2 cellular contexts compared by ENCODE assay signal in the genomic region with DNA sequence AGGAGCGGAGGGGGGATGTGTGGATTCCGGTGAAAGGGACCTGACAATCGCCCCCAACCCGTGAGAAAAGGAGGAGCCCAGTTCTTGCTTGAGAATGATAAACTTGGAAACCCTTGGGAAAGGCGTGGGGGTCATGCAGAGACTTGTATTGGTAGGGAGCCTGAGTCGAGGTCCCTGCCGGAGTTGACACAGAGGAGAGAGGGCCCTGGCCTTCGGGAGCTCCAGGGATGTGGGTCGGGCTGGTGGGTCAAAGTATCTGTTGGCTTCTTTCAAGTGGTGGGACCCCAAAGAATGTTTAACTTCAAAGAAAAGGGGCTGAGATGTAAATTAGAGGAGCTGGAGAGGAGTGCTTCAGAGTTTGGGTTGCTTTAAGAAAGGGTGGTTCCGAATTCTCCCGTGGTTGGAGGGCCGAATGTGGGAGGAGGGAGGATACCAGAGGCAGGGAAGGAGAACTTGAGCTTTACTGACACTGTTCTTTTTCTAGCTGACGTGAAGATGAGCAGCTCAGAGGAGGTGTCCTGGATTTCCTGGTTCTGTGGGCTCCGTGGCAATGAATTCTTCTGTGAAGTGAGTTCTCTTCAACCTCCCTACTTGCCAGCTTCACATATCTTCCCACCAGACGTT.
TF ChIP-seq lines count a peak whose summit lies in the region.

No MANE protein-coding gene starts in this region.

TF ChIP-seq in SK-N-SH, 30 proteins besides CTCF, POLR2A, EP300 and RAD21 (continued from another document):
- TF ChIP-seq, protein P1, sequence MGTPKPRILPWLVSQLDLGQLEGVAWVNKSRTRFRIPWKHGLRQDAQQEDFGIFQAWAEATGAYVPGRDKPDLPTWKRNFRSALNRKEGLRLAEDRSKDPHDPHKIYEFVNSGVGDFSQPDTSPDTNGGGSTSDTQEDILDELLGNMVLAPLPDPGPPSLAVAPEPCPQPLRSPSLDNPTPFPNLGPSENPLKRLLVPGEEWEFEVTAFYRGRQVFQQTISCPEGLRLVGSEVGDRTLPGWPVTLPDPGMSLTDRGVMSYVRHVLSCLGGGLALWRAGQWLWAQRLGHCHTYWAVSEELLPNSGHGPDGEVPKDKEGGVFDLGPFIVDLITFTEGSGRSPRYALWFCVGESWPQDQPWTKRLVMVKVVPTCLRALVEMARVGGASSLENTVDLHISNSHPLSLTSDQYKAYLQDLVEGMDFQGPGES (IDR thresholded peaks at IDR 0.05; ENCODE audit: low read depth, low read length), result no peak
- no peak for TF ChIP-seq ELF1 (IDR thresholded peaks at IDR 0.05)
- TF ChIP-seq, protein P2, sequence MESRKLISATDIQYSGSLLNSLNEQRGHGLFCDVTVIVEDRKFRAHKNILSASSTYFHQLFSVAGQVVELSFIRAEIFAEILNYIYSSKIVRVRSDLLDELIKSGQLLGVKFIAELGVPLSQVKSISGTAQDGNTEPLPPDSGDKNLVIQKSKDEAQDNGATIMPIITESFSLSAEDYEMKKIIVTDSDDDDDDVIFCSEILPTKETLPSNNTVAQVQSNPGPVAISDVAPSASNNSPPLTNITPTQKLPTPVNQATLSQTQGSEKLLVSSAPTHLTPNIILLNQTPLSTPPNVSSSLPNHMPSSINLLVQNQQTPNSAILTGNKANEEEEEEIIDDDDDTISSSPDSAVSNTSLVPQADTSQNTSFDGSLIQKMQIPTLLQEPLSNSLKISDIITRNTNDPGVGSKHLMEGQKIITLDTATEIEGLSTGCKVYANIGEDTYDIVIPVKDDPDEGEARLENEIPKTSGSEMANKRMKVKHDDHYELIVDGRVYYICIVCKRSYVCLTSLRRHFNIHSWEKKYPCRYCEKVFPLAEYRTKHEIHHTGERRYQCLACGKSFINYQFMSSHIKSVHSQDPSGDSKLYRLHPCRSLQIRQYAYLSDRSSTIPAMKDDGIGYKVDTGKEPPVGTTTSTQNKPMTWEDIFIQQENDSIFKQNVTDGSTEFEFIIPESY (IDR thresholded peaks at IDR 0.05; ENCODE audit: borderline replicate concordance, low read depth), result no peak
- no peak for TF ChIP-seq FOXM1 (IDR thresholded peaks at IDR 0.05; ENCODE audit: low read depth)
- no peak for TF ChIP-seq JUND (IDR thresholded peaks at IDR 0.05)
- no peak for TF ChIP-seq GATA2 (CRISPR knock-in tag; IDR thresholded peaks at IDR 0.05)
- no peak for TF ChIP-seq CHD2 (IDR thresholded peaks at IDR 0.05; ENCODE audit: low read length, partially characterized antibody)
- no peak for TF ChIP-seq GABPA (IDR thresholded peaks at IDR 0.05; ENCODE audit: low read depth)
- no peak for TF ChIP-seq RXRA (IDR thresholded peaks at IDR 0.05; ENCODE audit: borderline replicate concordance, low read depth)

TF ChIP-seq in SK-N-SH treated with all-trans-retinoic acid at 6 μM for 48 hours, 23 proteins besides CTCF, POLR2A, EP300 and RAD21 (continued from another document):
- TF ChIP-seq, protein P3, sequence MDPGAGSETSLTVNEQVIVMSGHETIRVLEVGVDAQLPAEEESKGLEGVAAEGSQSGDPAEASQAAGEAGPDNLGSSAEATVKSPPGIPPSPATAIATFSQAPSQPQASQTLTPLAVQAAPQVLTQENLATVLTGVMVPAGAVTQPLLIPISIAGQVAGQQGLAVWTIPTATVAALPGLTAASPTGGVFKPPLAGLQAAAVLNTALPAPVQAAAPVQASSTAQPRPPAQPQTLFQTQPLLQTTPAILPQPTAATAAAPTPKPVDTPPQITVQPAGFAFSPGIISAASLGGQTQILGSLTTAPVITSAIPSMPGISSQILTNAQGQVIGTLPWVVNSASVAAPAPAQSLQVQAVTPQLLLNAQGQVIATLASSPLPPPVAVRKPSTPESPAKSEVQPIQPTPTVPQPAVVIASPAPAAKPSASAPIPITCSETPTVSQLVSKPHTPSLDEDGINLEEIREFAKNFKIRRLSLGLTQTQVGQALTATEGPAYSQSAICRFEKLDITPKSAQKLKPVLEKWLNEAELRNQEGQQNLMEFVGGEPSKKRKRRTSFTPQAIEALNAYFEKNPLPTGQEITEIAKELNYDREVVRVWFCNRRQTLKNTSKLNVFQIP (CRISPR knock-in tag; IDR thresholded peaks at IDR 0.05; ENCODE audit: borderline replicate concordance, low read depth), result no peak
- no peak for TF ChIP-seq ESRRG (CRISPR knock-in tag; IDR thresholded peaks at IDR 0.05)
- TF ChIP-seq ZNF70 (CRISPR knock-in tag; IDR thresholded peaks at IDR 0.05), result no peak
- TF ChIP-seq, protein P4, sequence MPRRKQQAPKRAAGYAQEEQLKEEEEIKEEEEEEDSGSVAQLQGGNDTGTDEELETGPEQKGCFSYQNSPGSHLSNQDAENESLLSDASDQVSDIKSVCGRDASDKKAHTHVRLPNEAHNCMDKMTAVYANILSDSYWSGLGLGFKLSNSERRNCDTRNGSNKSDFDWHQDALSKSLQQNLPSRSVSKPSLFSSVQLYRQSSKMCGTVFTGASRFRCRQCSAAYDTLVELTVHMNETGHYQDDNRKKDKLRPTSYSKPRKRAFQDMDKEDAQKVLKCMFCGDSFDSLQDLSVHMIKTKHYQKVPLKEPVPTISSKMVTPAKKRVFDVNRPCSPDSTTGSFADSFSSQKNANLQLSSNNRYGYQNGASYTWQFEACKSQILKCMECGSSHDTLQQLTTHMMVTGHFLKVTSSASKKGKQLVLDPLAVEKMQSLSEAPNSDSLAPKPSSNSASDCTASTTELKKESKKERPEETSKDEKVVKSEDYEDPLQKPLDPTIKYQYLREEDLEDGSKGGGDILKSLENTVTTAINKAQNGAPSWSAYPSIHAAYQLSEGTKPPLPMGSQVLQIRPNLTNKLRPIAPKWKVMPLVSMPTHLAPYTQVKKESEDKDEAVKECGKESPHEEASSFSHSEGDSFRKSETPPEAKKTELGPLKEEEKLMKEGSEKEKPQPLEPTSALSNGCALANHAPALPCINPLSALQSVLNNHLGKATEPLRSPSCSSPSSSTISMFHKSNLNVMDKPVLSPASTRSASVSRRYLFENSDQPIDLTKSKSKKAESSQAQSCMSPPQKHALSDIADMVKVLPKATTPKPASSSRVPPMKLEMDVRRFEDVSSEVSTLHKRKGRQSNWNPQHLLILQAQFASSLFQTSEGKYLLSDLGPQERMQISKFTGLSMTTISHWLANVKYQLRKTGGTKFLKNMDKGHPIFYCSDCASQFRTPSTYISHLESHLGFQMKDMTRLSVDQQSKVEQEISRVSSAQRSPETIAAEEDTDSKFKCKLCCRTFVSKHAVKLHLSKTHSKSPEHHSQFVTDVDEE (CRISPR knock-in tag; IDR thresholded peaks at IDR 0.05), result no peak
- TF ChIP-seq ZFP30 (CRISPR knock-in tag; IDR thresholded peaks at IDR 0.05), result no peak
- no peak for TF ChIP-seq GLIS3 (CRISPR knock-in tag; IDR thresholded peaks at IDR 0.05)
- TF ChIP-seq, protein P5, sequence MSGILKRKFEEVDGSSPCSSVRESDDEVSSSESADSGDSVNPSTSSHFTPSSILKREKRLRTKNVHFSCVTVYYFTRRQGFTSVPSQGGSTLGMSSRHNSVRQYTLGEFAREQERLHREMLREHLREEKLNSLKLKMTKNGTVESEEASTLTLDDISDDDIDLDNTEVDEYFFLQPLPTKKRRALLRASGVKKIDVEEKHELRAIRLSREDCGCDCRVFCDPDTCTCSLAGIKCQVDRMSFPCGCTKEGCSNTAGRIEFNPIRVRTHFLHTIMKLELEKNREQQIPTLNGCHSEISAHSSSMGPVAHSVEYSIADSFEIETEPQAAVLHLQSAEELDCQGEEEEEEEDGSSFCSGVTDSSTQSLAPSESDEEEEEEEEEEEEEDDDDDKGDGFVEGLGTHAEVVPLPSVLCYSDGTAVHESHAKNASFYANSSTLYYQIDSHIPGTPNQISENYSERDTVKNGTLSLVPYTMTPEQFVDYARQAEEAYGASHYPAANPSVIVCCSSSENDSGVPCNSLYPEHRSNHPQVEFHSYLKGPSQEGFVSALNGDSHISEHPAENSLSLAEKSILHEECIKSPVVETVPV (CRISPR knock-in tag; IDR thresholded peaks at IDR 0.05), result no peak
- TF ChIP-seq ZNF8 (CRISPR knock-in tag; IDR thresholded peaks at IDR 0.05), result no peak
- no peak for TF ChIP-seq OSR1 (CRISPR knock-in tag; IDR thresholded peaks at IDR 0.05)
- TF ChIP-seq, protein P6, sequence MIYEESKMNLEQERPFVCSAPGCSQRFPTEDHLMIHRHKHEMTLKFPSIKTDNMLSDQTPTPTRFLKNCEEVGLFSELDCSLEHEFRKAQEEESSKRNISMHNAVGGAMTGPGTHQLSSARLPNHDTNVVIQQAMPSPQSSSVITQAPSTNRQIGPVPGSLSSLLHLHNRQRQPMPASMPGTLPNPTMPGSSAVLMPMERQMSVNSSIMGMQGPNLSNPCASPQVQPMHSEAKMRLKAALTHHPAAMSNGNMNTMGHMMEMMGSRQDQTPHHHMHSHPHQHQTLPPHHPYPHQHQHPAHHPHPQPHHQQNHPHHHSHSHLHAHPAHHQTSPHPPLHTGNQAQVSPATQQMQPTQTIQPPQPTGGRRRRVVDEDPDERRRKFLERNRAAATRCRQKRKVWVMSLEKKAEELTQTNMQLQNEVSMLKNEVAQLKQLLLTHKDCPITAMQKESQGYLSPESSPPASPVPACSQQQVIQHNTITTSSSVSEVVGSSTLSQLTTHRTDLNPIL (CRISPR knock-in tag; IDR thresholded peaks at IDR 0.05; ENCODE audit: low read depth), result no peak
- TF ChIP-seq ZNF565 (CRISPR knock-in tag; conservative IDR thresholded peaks at IDR 0.05; ENCODE audit: low read depth), result no peak
- no peak for TF ChIP-seq BACH2 (CRISPR knock-in tag; IDR thresholded peaks at IDR 0.05; ENCODE audit: borderline replicate concordance)
- TF ChIP-seq TCF4 (CRISPR knock-in tag; IDR thresholded peaks at IDR 0.05; ENCODE audit: borderline replicate concordance), result no peak
